In genomic region chr1:151343587-151343986, GRCh38 we compare ENCODE assay signal across 23 cellular contexts. TPM values are rescaled to one million over a fixed set of nuclear protein-coding genes. Genes with fewer than 3 reads are reported as not detected.
A peak's percentile ranks its signal among the peaks of the same experiment; 100 is the strongest.
DNase-seq lines count a peak whose midpoint lies in the region; ATAC-seq and TF ChIP-seq lines count a peak whose summit lies in the region.
"Had no signal": no experiment of that assay in that cellular context is flagged by ENCODE, and none has a peak within 500 bp of the region (broad histone marks: within the 10 kb centered on the region; RNA-seq: fewer than 3 reads in every experiment).

No MANE protein-coding gene starts in this region.

- H3K4me3 ChIP-seq in adrenal gland = no peak overlapping the region
- H3K4me3 ChIP-seq: K562, Peyer's patch, SJSA1, suprapubic skin had no signal

- WGBS in adrenal gland, 4 donors = 65 to 79% (median 75%) methylated on average over 4 to 9 of the region's 9 CpGs

- H3K27ac ChIP-seq in adrenal gland = no peak overlapping the region
- H3K27ac ChIP-seq: Peyer's patch, SJSA1, suprapubic skin, VCaP had no signal

- peaks cover 8 to 14% of the 10 kb centered on the region in 2 donors for H3K4me1 ChIP-seq in adrenal gland (replicated peaks in 1 of 2)

- peak overlapping the region; percentile 72 for H3K27ac Mint-ChIP-seq in stimulated activated naive CD8-positive, alpha-beta T cell treated with anti-CD3 and anti-CD28 coated beads, Interleukin-15, Interleukin-2, amounts not matched to agents 100 ng/mL and 50 ng/mL, for 24 hours
- H3K27ac Mint-ChIP-seq in stimulated activated naive CD8-positive, alpha-beta T cell treated with anti-CD3 and anti-CD28 coated beads, Interleukin-15, amount 100 ng/mL, for 72 hours = no peak overlapping the region
- peak overlapping the region; percentile 73 for H3K27ac Mint-ChIP-seq in activated T-helper 17 cell treated with anti-CD3 and anti-CD28 coated beads, Interleukin-2, amount 50 U/mL, for 72 hours
- peak overlapping the region; percentile 18 for H3K27ac Mint-ChIP-seq in mesothelial cell of epicardium
- no peak overlapping the region for H3K27ac Mint-ChIP-seq in activated CD4-positive, alpha-beta T cell treated with anti-CD3 and anti-CD28 coated beads, Interleukin-2, amount 10 ng/mL, durations not matched to agents 7 days and 5 days

- peaks cover 0 to 29% of the 10 kb centered on the region in 2 donors for H3K36me3 ChIP-seq in adrenal gland (replicated peaks in 1 of 2)

- H3K27me3 Mint-ChIP-seq in stimulated activated naive CD8-positive, alpha-beta T cell treated with anti-CD3 and anti-CD28 coated beads, Interleukin-15, Interleukin-2, amounts not matched to agents 100 ng/mL and 50 ng/mL, for 24 hours = no peaks in the 10 kb centered on the region
- no peaks in the 10 kb centered on the region for H3K27me3 Mint-ChIP-seq in stimulated activated naive CD8-positive, alpha-beta T cell treated with anti-CD3 and anti-CD28 coated beads, Interleukin-15, amount 100 ng/mL, for 72 hours
- no peaks in the 10 kb centered on the region for H3K27me3 Mint-ChIP-seq in activated T-helper 17 cell treated with anti-CD3 and anti-CD28 coated beads, Interleukin-2, amount 50 U/mL, for 72 hours
- H3K27me3 Mint-ChIP-seq in mesothelial cell of epicardium (ENCODE audit: low read depth) = no peaks in the 10 kb centered on the region
- H3K27me3 Mint-ChIP-seq in activated CD4-positive, alpha-beta T cell treated with anti-CD3 and anti-CD28 coated beads, Interleukin-2, amount 10 ng/mL, durations not matched to agents 7 days and 5 days = no peaks in the 10 kb centered on the region
- H3K27me3 Mint-ChIP-seq: progenitor cell of endocrine pancreas had no signal

- CTCF ChIA-PET in activated CD4-positive, alpha-beta T cell treated with anti-CD3 and anti-CD28 coated beads, Interleukin-2, amount 10 ng/mL, durations not matched to agents 7 days and 5 days (lab: Charles Lee) = interaction anchor here (0.6 to 3.6 kb wide), 3 partner anchors 40 to 62 kb away, joined by 5 to 34 read pairs (median 5); no protein-coding TSS in a partner anchor

- POLR2A ChIA-PET in activated CD4-positive, alpha-beta T cell treated with anti-CD3 and anti-CD28 coated beads, Interleukin-2, amount 10 ng/mL, durations not matched to agents 7 days and 5 days (lab: Charles Lee) = no interaction called here

- no peak for ATAC-seq in stimulated activated naive CD8-positive, alpha-beta T cell treated with anti-CD3 and anti-CD28 coated beads, Interleukin-15, amount 100 ng/mL, for 72 hours
- ATAC-seq in activated T-helper 17 cell treated with anti-CD3 and anti-CD28 coated beads, Interleukin-2, amount 50 U/mL, for 72 hours (replicated peaks) = no peak
- ATAC-seq: K562 had no signal

- H3K9me3 ChIP-seq in adrenal gland (replicated peaks in 1 of 3) = no peaks in the 10 kb centered on the region
- H3K9me3 ChIP-seq: Peyer's patch, SJSA1, suprapubic skin had no signal

- DNase-seq in stimulated activated naive CD8-positive, alpha-beta T cell treated with anti-CD3 and anti-CD28 coated beads, Interleukin-15, amount 100 ng/mL, for 72 hours = no peak
- DNase-seq in mesothelial cell of epicardium (ENCODE audit: low spot score in 2 of 2, unreplicated experiment in 2 of 2) = no peak
- DNase-seq in adrenal gland = no peak
- DNase-seq in NCI-H1694 treated with DMSO at 0.1 percent for 48 hours (lab: John Stamatoyannopoulos, UW) = no peak
- DNase-seq in middle frontal gyrus (ENCODE audit: extremely low spot score, low spot score) = no peak
- no peak for DNase-seq in activated CD4-positive, alpha-beta T cell treated with anti-CD3 and anti-CD28 coated beads, Interleukin-2, amount 10 ng/mL, durations not matched to agents 7 days and 5 days
- DNase-seq: activated CD8-positive, alpha-beta memory T cell treated with anti-CD3 and anti-CD28 coated beads for 24 hours; DMS79; glutamatergic neuron; mesenchymal stem cell; NCI-H146; NCI-H2171; NCI-H526; Peyer's patch had no signal

- peaks cover 53% of the 10 kb centered on the region for H3K4me1 Mint-ChIP-seq in stimulated activated naive CD8-positive, alpha-beta T cell treated with anti-CD3 and anti-CD28 coated beads, Interleukin-15, Interleukin-2, amounts not matched to agents 100 ng/mL and 50 ng/mL, for 24 hours (ENCODE audit: low read depth)
- peaks cover 69% of the 10 kb centered on the region for H3K4me1 Mint-ChIP-seq in stimulated activated naive CD8-positive, alpha-beta T cell treated with anti-CD3 and anti-CD28 coated beads, Interleukin-15, amount 100 ng/mL, for 72 hours
- peaks cover 39% of the 10 kb centered on the region for H3K4me1 Mint-ChIP-seq in activated T-helper 17 cell treated with anti-CD3 and anti-CD28 coated beads, Interleukin-2, amount 50 U/mL, for 72 hours
- peaks cover 31% of the 10 kb centered on the region for H3K4me1 Mint-ChIP-seq in mesothelial cell of epicardium
- peaks cover 49% of the 10 kb centered on the region for H3K4me1 Mint-ChIP-seq in activated CD4-positive, alpha-beta T cell treated with anti-CD3 and anti-CD28 coated beads, Interleukin-2, amount 10 ng/mL, durations not matched to agents 7 days and 5 days

- no peaks in the 10 kb centered on the region for H3K9me3 Mint-ChIP-seq in stimulated activated naive CD8-positive, alpha-beta T cell treated with anti-CD3 and anti-CD28 coated beads, Interleukin-15, Interleukin-2, amounts not matched to agents 100 ng/mL and 50 ng/mL, for 24 hours
- no peaks in the 10 kb centered on the region for H3K9me3 Mint-ChIP-seq in stimulated activated naive CD8-positive, alpha-beta T cell treated with anti-CD3 and anti-CD28 coated beads, Interleukin-15, amount 100 ng/mL, for 72 hours
- H3K9me3 Mint-ChIP-seq in activated T-helper 17 cell treated with anti-CD3 and anti-CD28 coated beads, Interleukin-2, amount 50 U/mL, for 72 hours = no peaks in the 10 kb centered on the region
- H3K9me3 Mint-ChIP-seq in mesothelial cell of epicardium = no peaks in the 10 kb centered on the region
- no peaks in the 10 kb centered on the region for H3K9me3 Mint-ChIP-seq in activated CD4-positive, alpha-beta T cell treated with anti-CD3 and anti-CD28 coated beads, Interleukin-2, amount 10 ng/mL, durations not matched to agents 7 days and 5 days

- H3K27me3 ChIP-seq in adrenal gland = no peaks in the 10 kb centered on the region
- H3K27me3 ChIP-seq: Peyer's patch, SJSA1, suprapubic skin had no signal

- no peak for TF ChIP-seq CTCF in mesothelial cell of epicardium (IDR thresholded peaks at IDR 0.05; ENCODE audit: unreplicated experiment)
- no peak for TF ChIP-seq CTCF in adrenal gland (IDR thresholded peaks at IDR 0.05)

- intact Hi-C loops in adrenal gland (cut with DNase I) = loop anchor here (5.0 kb wide), 2 partner anchors 41 to 46 kb away; no protein-coding TSS in a partner anchor

- TF ChIP-seq POLR2A in adrenal gland (IDR thresholded peaks at IDR 0.05) = no peak

- no peak overlapping the region for H3K4me3 Mint-ChIP-seq in stimulated activated naive CD8-positive, alpha-beta T cell treated with anti-CD3 and anti-CD28 coated beads, Interleukin-15, Interleukin-2, amounts not matched to agents 100 ng/mL and 50 ng/mL, for 24 hours
- no peak overlapping the region for H3K4me3 Mint-ChIP-seq in stimulated activated naive CD8-positive, alpha-beta T cell treated with anti-CD3 and anti-CD28 coated beads, Interleukin-15, amount 100 ng/mL, for 72 hours
- no peak overlapping the region for H3K4me3 Mint-ChIP-seq in activated T-helper 17 cell treated with anti-CD3 and anti-CD28 coated beads, Interleukin-2, amount 50 U/mL, for 72 hours
- no peak overlapping the region for H3K4me3 Mint-ChIP-seq in mesothelial cell of epicardium
- H3K4me3 Mint-ChIP-seq in activated CD4-positive, alpha-beta T cell treated with anti-CD3 and anti-CD28 coated beads, Interleukin-2, amount 10 ng/mL, durations not matched to agents 7 days and 5 days = no peak overlapping the region

- H3K36me3 Mint-ChIP-seq in stimulated activated naive CD8-positive, alpha-beta T cell treated with anti-CD3 and anti-CD28 coated beads, Interleukin-15, Interleukin-2, amounts not matched to agents 100 ng/mL and 50 ng/mL, for 24 hours (ENCODE audit: low read depth) = peaks cover 45% of the 10 kb centered on the region
- H3K36me3 Mint-ChIP-seq in activated T-helper 17 cell treated with anti-CD3 and anti-CD28 coated beads, Interleukin-2, amount 50 U/mL, for 72 hours (ENCODE audit: low read depth) = peaks cover 52% of the 10 kb centered on the region
- peaks cover 18% of the 10 kb centered on the region for H3K36me3 Mint-ChIP-seq in mesothelial cell of epicardium
- H3K36me3 Mint-ChIP-seq in activated CD4-positive, alpha-beta T cell treated with anti-CD3 and anti-CD28 coated beads, Interleukin-2, amount 10 ng/mL, durations not matched to agents 7 days and 5 days (ENCODE audit: low read depth) = peaks cover 36% of the 10 kb centered on the region

RNA-seq across cellular contexts. Expression of gene RFX5, which starts 3.5 kb away (rescaled TPM):
- 10 to 100 TPM; 48.0 to 86.0 TPM for total RNA-seq in activated T-helper 17 cell treated with anti-CD3 and anti-CD28 coated beads, Interleukin-2, amount 50 U/mL, for 72 hours
- total RNA-seq in mesothelial cell of epicardium (82.8 to 89.5 TPM (median 88.2 TPM) in 3 replicates), adrenal gland (10 to 100 TPM; 37.2 to 82.5 (median 61.6) TPM)
- 10 to 100 TPM; 22.6 to 38.0 (median 37.9) TPM for polyA plus RNA-seq in adrenal gland
- 10 to 100 TPM; 69.7 to 76.4 TPM for total RNA-seq in activated CD4-positive, alpha-beta T cell treated with anti-CD3 and anti-CD28 coated beads, Interleukin-2, amount 10 ng/mL, durations not matched to agents 7 days and 5 days

RNA-seq across cellular contexts. Expression of gene PI4KB, which starts 16.4 kb away (rescaled TPM):
- total RNA-seq in activated T-helper 17 cell treated with anti-CD3 and anti-CD28 coated beads, Interleukin-2, amount 50 U/mL, for 72 hours = 10 to 100 TPM; 70.0 to 76.8 TPM
- 67.2 to 77.6 TPM (median 73.7 TPM) in 3 replicates for total RNA-seq in mesothelial cell of epicardium
- 10 to 100 TPM; 57.7 to 83.5 (median 67.0) TPM for total RNA-seq in adrenal gland
- polyA plus RNA-seq in adrenal gland = 10 to 100 TPM; 30.8 to 56.6 (median 37.6) TPM
- total RNA-seq in activated CD4-positive, alpha-beta T cell treated with anti-CD3 and anti-CD28 coated beads, Interleukin-2, amount 10 ng/mL, durations not matched to agents 7 days and 5 days = 10 to 100 TPM; 62.8 to 69.5 TPM

RNA-seq across cellular contexts. Expression of gene SELENBP1, which starts 28.9 kb away (rescaled TPM):
- total RNA-seq in activated T-helper 17 cell treated with anti-CD3 and anti-CD28 coated beads, Interleukin-2, amount 50 U/mL, for 72 hours = not detected
- total RNA-seq in mesothelial cell of epicardium = 51.1 to 58.5 TPM (median 53.3 TPM) in 3 replicates
- total RNA-seq in adrenal gland = 10 to 100 TPM; 18.8 to 41.6 (median 35.0) TPM
- 10 to 100 TPM; 11.0 to 61.8 (median 32.3) TPM for polyA plus RNA-seq in adrenal gland
- total RNA-seq in activated CD4-positive, alpha-beta T cell treated with anti-CD3 and anti-CD28 coated beads, Interleukin-2, amount 10 ng/mL, durations not matched to agents 7 days and 5 days = not detected
- total RNA-seq: T-helper 2 cell treated with Interferon-gamma antibody and Interleukin-4, amounts not matched to agents 100 ng/mL and 5 ng/mL, for 36 hours had no signal
- polyA plus RNA-seq: neural cell had no signal

RNA-seq across cellular contexts. Expression of gene PSMB4, which starts 55.8 kb away (rescaled TPM):
- 100 to 1,000 TPM; 329 to 417 TPM for total RNA-seq in activated T-helper 17 cell treated with anti-CD3 and anti-CD28 coated beads, Interleukin-2, amount 50 U/mL, for 72 hours
- total RNA-seq in mesothelial cell of epicardium = 202 to 207 TPM (median 202 TPM) in 3 replicates
- 100 to 1,000 TPM; 204 to 442 (median 293) TPM for total RNA-seq in adrenal gland
- 100 to 1,000 TPM; 364 to 544 (median 406) TPM for polyA plus RNA-seq in adrenal gland
- total RNA-seq in activated CD4-positive, alpha-beta T cell treated with anti-CD3 and anti-CD28 coated beads, Interleukin-2, amount 10 ng/mL, durations not matched to agents 7 days and 5 days = 100 to 1,000 TPM; 290 to 303 TPM

Comparison
In these comparisons a context has a peak if more than half of its experiments do, and no peak if none do; other contexts are left out.
1. H3K27ac Mint-ChIP-seq: peak in stimulated activated naive CD8-positive, alpha-beta T cell treated with anti-CD3 and anti-CD28 coated beads, Interleukin-15, Interleukin-2, amounts not matched to agents 100 ng/mL and 50 ng/mL, for 24 hours (single experiment), activated T-helper 17 cell treated with anti-CD3 and anti-CD28 coated beads, Interleukin-2, amount 50 U/mL, for 72 hours (single experiment) and mesothelial cell of epicardium (single experiment); none in stimulated activated naive CD8-positive, alpha-beta T cell treated with anti-CD3 and anti-CD28 coated beads, Interleukin-15, amount 100 ng/mL, for 72 hours (0 of 2) and activated CD4-positive, alpha-beta T cell treated with anti-CD3 and anti-CD28 coated beads, Interleukin-2, amount 10 ng/mL, durations not matched to agents 7 days and 5 days (single experiment).
2. RNA of gene SELENBP1, which starts 28.9 kb away (total RNA-seq): 51.1 to 58.5 TPM in mesothelial cell of epicardium and 18.8 to 41.6 TPM in adrenal gland; not detected in activated T-helper 17 cell treated with anti-CD3 and anti-CD28 coated beads, Interleukin-2, amount 50 U/mL, for 72 hours and not detected in activated CD4-positive, alpha-beta T cell treated with anti-CD3 and anti-CD28 coated beads, Interleukin-2, amount 10 ng/mL, durations not matched to agents 7 days and 5 days; every median in the first group is over 10 times any median in the second.